8 cellular contexts compared by ENCODE assay signal in the genomic region with DNA sequence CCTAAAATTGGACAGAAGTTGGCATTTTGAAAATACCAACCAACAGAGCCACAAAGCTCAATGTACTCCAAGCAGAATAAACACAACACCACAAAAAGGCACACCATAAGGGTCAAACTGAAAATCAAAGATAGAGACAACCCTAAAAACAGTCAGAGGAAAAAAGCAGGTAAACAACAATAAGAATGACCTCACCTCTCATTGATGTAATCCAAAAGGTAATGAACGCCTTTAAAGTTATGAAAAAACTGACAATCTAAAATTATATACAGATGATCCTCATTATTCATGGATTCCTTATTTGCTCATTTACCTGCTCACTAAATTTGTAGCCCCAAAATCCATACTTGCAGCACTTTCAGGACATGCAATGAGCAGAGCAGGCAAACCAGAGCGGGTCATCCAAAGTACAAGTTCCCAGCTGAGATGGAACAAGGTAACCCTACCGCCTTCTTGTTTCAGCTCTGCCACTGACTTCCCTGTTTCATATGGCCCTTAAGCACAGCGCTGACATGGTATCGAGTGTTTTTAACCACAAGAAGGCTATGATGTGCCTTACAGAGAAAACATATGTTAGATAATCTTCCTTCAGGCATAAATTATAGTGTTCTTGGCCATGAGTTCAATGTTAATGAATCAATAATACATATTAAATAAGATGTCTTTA. TPM values are rescaled to one million over a fixed set of nuclear protein-coding genes. Genes with fewer than 3 reads are reported as not detected.
A peak's percentile ranks its signal among the peaks of the same experiment; 100 is the strongest.
DNase-seq lines count a peak whose midpoint lies in the region; ATAC-seq and TF ChIP-seq lines count a peak whose summit lies in the region.
"Had no signal": no experiment of that assay in that cellular context is flagged by ENCODE, and none has a peak within 500 bp of the region (broad histone marks: within the 10 kb centered on the region; RNA-seq: fewer than 3 reads in every experiment).

No MANE protein-coding gene starts in this region.

- H3K9me3 ChIP-seq in right lobe of liver: peaks cover 0 to 3% (median 0%) of the 10 kb centered on the region in 4 donors

- H3K27me3 Mint-ChIP-seq in GM23338 (ENCODE audit: insufficient read depth, low read depth, poor library complexity): peaks cover 5% of the 10 kb centered on the region
- H3K27me3 Mint-ChIP-seq in activated T-helper 2 cell treated with anti-CD3 and anti-CD28 coated beads, Interferon-gamma antibody, Interleukin-2, Interleukin-4, amounts not matched to agents 10 μg/mL and 5 μg/mL and 100 μg/mL, durations not matched to agents 14 hours and 24 hours and 36 hours (ENCODE audit: low read depth): no peaks in the 10 kb centered on the region
- no peaks in the 10 kb centered on the region for H3K27me3 Mint-ChIP-seq in activated T-helper 1 cell treated with anti-CD3 and anti-CD28 coated beads, Interleukin-12 subunit alpha, Interleukin-12 subunit beta, Interleukin-2, Interleukin-4 antibody, amounts not matched to agents 30 ng/mL and 10 ng/mL and 1 ng/mL, durations not matched to agents 14 hours and 24 hours and 36 hours (ENCODE audit: insufficient read depth)

- intact Hi-C loops in right lobe of liver (cut with DNase I): no loop called here
- intact Hi-C loops in activated T-helper 2 cell treated with anti-CD3 and anti-CD28 coated beads, Interferon-gamma antibody, Interleukin-2, Interleukin-4, amounts not matched to agents 10 μg/mL and 5 μg/mL and 100 μg/mL, durations not matched to agents 14 hours and 24 hours and 36 hours (cut with micrococcal nuclease): no loop called here
- intact Hi-C loops in head of caudate nucleus (cut with DNase I): no loop called here
- intact Hi-C loops in activated T-helper 1 cell treated with anti-CD3 and anti-CD28 coated beads, Interleukin-12 subunit alpha, Interleukin-12 subunit beta, Interleukin-2, Interleukin-4 antibody, amounts not matched to agents 30 ng/mL and 10 ng/mL and 1 ng/mL, durations not matched to agents 14 hours and 24 hours and 36 hours (cut with micrococcal nuclease): no loop called here

- peak; percentile 96 for ATAC-seq in GM18909 (IDR thresholded peaks at IDR 0.05; ENCODE audit: poor library complexity, unreplicated experiment)
- ATAC-seq in GM23338: peak; percentile 55
- ATAC-seq in right lobe of liver: peak in 3 of 4 donors; percentile 25 to 62 (median 43)

- H3K9me3 Mint-ChIP-seq in GM23338: peaks cover 4% of the 10 kb centered on the region; the same call in 1 of the 3 replicates
- H3K9me3 Mint-ChIP-seq in activated T-helper 2 cell treated with anti-CD3 and anti-CD28 coated beads, Interferon-gamma antibody, Interleukin-2, Interleukin-4, amounts not matched to agents 10 μg/mL and 5 μg/mL and 100 μg/mL, durations not matched to agents 14 hours and 24 hours and 36 hours: peaks cover 9% of the 10 kb centered on the region
- H3K9me3 Mint-ChIP-seq in activated T-helper 1 cell treated with anti-CD3 and anti-CD28 coated beads, Interleukin-12 subunit alpha, Interleukin-12 subunit beta, Interleukin-2, Interleukin-4 antibody, amounts not matched to agents 30 ng/mL and 10 ng/mL and 1 ng/mL, durations not matched to agents 14 hours and 24 hours and 36 hours: peaks cover 7% of the 10 kb centered on the region

- peaks cover 35% of the 10 kb centered on the region for H3K4me1 ChIP-seq in GM23338 (ENCODE audit: insufficient read depth)
- H3K4me1 ChIP-seq in right lobe of liver: no peaks in the 10 kb centered on the region

- H3F3A ChIP-seq in GM23338 (replicated peaks; ENCODE audit: low read depth): no peaks in the 10 kb centered on the region

- H3K4me2 ChIP-seq in GM23338: no peak overlapping the region

- no peaks in the 10 kb centered on the region for H3K9me2 ChIP-seq in GM23338 (ENCODE audit: insufficient read depth)

- H3K27ac Mint-ChIP-seq in GM23338: 0 out of 2 replicates have a peak overlapping the region, but pooled peaks have one; percentile 41
- no peak overlapping the region for H3K27ac Mint-ChIP-seq in activated T-helper 2 cell treated with anti-CD3 and anti-CD28 coated beads, Interferon-gamma antibody, Interleukin-2, Interleukin-4, amounts not matched to agents 10 μg/mL and 5 μg/mL and 100 μg/mL, durations not matched to agents 14 hours and 24 hours and 36 hours
- H3K27ac Mint-ChIP-seq in activated T-helper 1 cell treated with anti-CD3 and anti-CD28 coated beads, Interleukin-12 subunit alpha, Interleukin-12 subunit beta, Interleukin-2, Interleukin-4 antibody, amounts not matched to agents 30 ng/mL and 10 ng/mL and 1 ng/mL, durations not matched to agents 14 hours and 24 hours and 36 hours: no peak overlapping the region
- H3K27ac Mint-ChIP-seq: endodermal cell had no signal

- H3K27ac ChIP-seq in GM23338 (ENCODE audit: low read depth) (no peak overlapping the region), right lobe of liver (no peak overlapping the region)

- H3K27me3 ChIP-seq in GM23338 (ENCODE audit: insufficient read depth) (no peaks in the 10 kb centered on the region), right lobe of liver (no peaks in the 10 kb centered on the region)

- no peak overlapping the region for H2AFZ ChIP-seq in GM23338

- 64% methylated on average over 4 of the region's 5 CpGs for WGBS in right lobe of liver (ENCODE audit: insufficient coverage, low coverage, low lambda C conversion rate, missing lambda C conversion rate)

- peaks cover 100% of the 10 kb centered on the region for H3K79me2 ChIP-seq in GM23338 (replicated peaks; ENCODE audit: insufficient read depth)

- TF ChIP-seq POLR2A in right lobe of liver (IDR thresholded peaks at IDR 0.05): no peak

- H4K20me1 ChIP-seq in GM23338 (replicated peaks; ENCODE audit: insufficient read depth): peaks cover 71% of the 10 kb centered on the region

- TF ChIP-seq CTCF in GM23338 (conservative IDR thresholded peaks at IDR 0.05; ENCODE audit: low read depth in 2 of 2): no peak
- no peak for TF ChIP-seq CTCF in right lobe of liver (IDR thresholded peaks at IDR 0.05)

- DNase-seq in GM23338 (ENCODE audit: low spot score) (no peak), KBM-7 (peak; percentile 67), right lobe of liver (no peak), head of caudate nucleus (no peak)
- DNase-seq in activated T-helper 2 cell treated with anti-CD3 and anti-CD28 coated beads, Interferon-gamma antibody, Interleukin-2, Interleukin-4, amounts not matched to agents 10 μg/mL and 5 μg/mL and 100 μg/mL, durations not matched to agents 14 hours and 24 hours and 36 hours (ENCODE audit: low spot score): no peak
- no peak for DNase-seq in activated T-helper 1 cell treated with anti-CD3 and anti-CD28 coated beads, Interleukin-12 subunit alpha, Interleukin-12 subunit beta, Interleukin-2, Interleukin-4 antibody, amounts not matched to agents 30 ng/mL and 10 ng/mL and 1 ng/mL, durations not matched to agents 14 hours and 24 hours and 36 hours (ENCODE audit: low spot score)
- DNase-seq: endodermal cell had no signal

- in situ Hi-C loops in KBM-7 (cut with MboI; ENCODE audit: low pct_unique_long_range_greater_than_20kb, low sequenced_read_pairs): no loop called here

- H3K4me3 Mint-ChIP-seq in GM23338: no peak overlapping the region
- no peak overlapping the region for H3K4me3 Mint-ChIP-seq in activated T-helper 2 cell treated with anti-CD3 and anti-CD28 coated beads, Interferon-gamma antibody, Interleukin-2, Interleukin-4, amounts not matched to agents 10 μg/mL and 5 μg/mL and 100 μg/mL, durations not matched to agents 14 hours and 24 hours and 36 hours (ENCODE audit: low read depth)
- H3K4me3 Mint-ChIP-seq in activated T-helper 1 cell treated with anti-CD3 and anti-CD28 coated beads, Interleukin-12 subunit alpha, Interleukin-12 subunit beta, Interleukin-2, Interleukin-4 antibody, amounts not matched to agents 30 ng/mL and 10 ng/mL and 1 ng/mL, durations not matched to agents 14 hours and 24 hours and 36 hours: no peak overlapping the region
- H3K4me3 Mint-ChIP-seq: endodermal cell had no signal

- H3K4me1 Mint-ChIP-seq in GM23338: peaks cover 47% of the 10 kb centered on the region
- peaks cover 40% of the 10 kb centered on the region for H3K4me1 Mint-ChIP-seq in activated T-helper 2 cell treated with anti-CD3 and anti-CD28 coated beads, Interferon-gamma antibody, Interleukin-2, Interleukin-4, amounts not matched to agents 10 μg/mL and 5 μg/mL and 100 μg/mL, durations not matched to agents 14 hours and 24 hours and 36 hours (ENCODE audit: low read depth)
- H3K4me1 Mint-ChIP-seq in activated T-helper 1 cell treated with anti-CD3 and anti-CD28 coated beads, Interleukin-12 subunit alpha, Interleukin-12 subunit beta, Interleukin-2, Interleukin-4 antibody, amounts not matched to agents 30 ng/mL and 10 ng/mL and 1 ng/mL, durations not matched to agents 14 hours and 24 hours and 36 hours (ENCODE audit: low read depth): peaks cover 45% of the 10 kb centered on the region

- H3K36me3 Mint-ChIP-seq in GM23338 (ENCODE audit: low read depth): peaks cover 15% of the 10 kb centered on the region
- peaks cover 32% of the 10 kb centered on the region for H3K36me3 Mint-ChIP-seq in activated T-helper 2 cell treated with anti-CD3 and anti-CD28 coated beads, Interferon-gamma antibody, Interleukin-2, Interleukin-4, amounts not matched to agents 10 μg/mL and 5 μg/mL and 100 μg/mL, durations not matched to agents 14 hours and 24 hours and 36 hours (ENCODE audit: low read depth)
- H3K36me3 Mint-ChIP-seq in activated T-helper 1 cell treated with anti-CD3 and anti-CD28 coated beads, Interleukin-12 subunit alpha, Interleukin-12 subunit beta, Interleukin-2, Interleukin-4 antibody, amounts not matched to agents 30 ng/mL and 10 ng/mL and 1 ng/mL, durations not matched to agents 14 hours and 24 hours and 36 hours (ENCODE audit: low read depth): peaks cover 14% of the 10 kb centered on the region

- no peak overlapping the region for H3K4me3 ChIP-seq in GM23338
- no peak overlapping the region for H3K4me3 ChIP-seq in right lobe of liver

- H3K36me3 ChIP-seq in GM23338 (ENCODE audit: insufficient read depth) (no peaks in the 10 kb centered on the region), right lobe of liver (no peaks in the 10 kb centered on the region)

TF ChIP-seq in GM23338, 12 proteins besides CTCF, POLR2A, EP300 and RAD21 (continues in another document):
- no peak for TF ChIP-seq POLR2AphosphoS5 (IDR thresholded peaks at IDR 0.05; ENCODE audit: low read depth)

RNA-seq across cellular contexts. Expression of gene RTN4, which starts 17.0 kb away (rescaled TPM):
- 221 and 244 TPM in 2 replicates for total RNA-seq in GM23338 (2014; rRNA removed; shearing (Covaris generic))
- 218 and 221 TPM in 2 replicates for polyA plus RNA-seq in GM23338 (2016; fragmentation: Nextera tagmentation; extraction: Ambion mirVana)
- 100 to 1,000 TPM; 126 to 195 (median 177) TPM for total RNA-seq in right lobe of liver
- 91.2 and 93.3 TPM in 2 replicates for total RNA-seq in activated T-helper 2 cell treated with anti-CD3 and anti-CD28 coated beads, Interferon-gamma antibody, Interleukin-2, Interleukin-4, amounts not matched to agents 10 μg/mL and 5 μg/mL and 100 μg/mL, durations not matched to agents 14 hours and 24 hours and 36 hours
- total RNA-seq in activated T-helper 1 cell treated with anti-CD3 and anti-CD28 coated beads, Interleukin-12 subunit alpha, Interleukin-12 subunit beta, Interleukin-2, Interleukin-4 antibody, amounts not matched to agents 30 ng/mL and 10 ng/mL and 1 ng/mL, durations not matched to agents 14 hours and 24 hours and 36 hours: 81.2 and 83.0 TPM in 2 replicates

Comparison
In these comparisons a context has a peak if more than half of its experiments do, and no peak if none do; other contexts are left out.
1. ATAC-seq: peak in every context shown above with its lines; median percentile 96 in GM18909; 55 in GM23338; 43 in right lobe of liver.